Comparison of ENCODE assay signal across 17 cellular contexts in the genomic region with DNA sequence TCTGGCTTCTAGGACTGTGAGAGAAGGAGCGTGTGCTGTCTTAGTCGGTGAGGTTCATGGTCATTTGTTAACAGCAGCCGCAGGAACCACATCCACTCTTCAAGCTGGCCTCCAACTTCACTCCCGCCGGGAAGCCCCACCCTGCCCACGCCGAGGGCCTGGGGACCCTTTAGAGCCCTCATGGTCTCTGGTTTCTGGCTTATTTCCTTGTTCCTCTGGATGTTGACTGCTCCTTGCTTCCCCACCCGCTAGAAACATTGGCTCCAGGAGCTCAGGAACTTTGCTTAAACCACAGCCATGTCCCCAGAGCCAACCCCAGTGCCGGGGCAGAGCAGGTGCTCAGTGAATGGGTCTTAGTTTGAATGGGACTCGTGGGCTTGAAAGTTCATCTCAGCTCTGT. TPM values are rescaled to one million over a fixed set of nuclear protein-coding genes. Genes with fewer than 3 reads are reported as not detected.
"Had no signal": no experiment of that assay in that cellular context is flagged by ENCODE, and none has a peak within 500 bp of the region (broad histone marks: within the 10 kb centered on the region; RNA-seq: fewer than 3 reads in every experiment).

No MANE protein-coding gene starts in this region.

- ATAC-seq: activated CD4-positive, alpha-beta T cell treated with anti-CD3 and anti-CD28 coated beads for 36 hours; left colon; SK-N-SH treated with all-trans-retinoic acid at 6 μM for 48 hours had no signal

- H3K27me3 Mint-ChIP-seq: activated CD4-positive, alpha-beta T cell treated with anti-CD3 and anti-CD28 coated beads for 36 hours had no signal

- H3K27ac Mint-ChIP-seq: activated CD4-positive, alpha-beta memory T cell treated with anti-CD3 and anti-CD28 coated beads, Interleukin-2, amount 10 ng/mL, durations not matched to agents 7 days and 5 days; activated CD4-positive, alpha-beta T cell treated with anti-CD3 and anti-CD28 coated beads for 36 hours had no signal

- H3K4me3 Mint-ChIP-seq: activated CD4-positive, alpha-beta memory T cell treated with anti-CD3 and anti-CD28 coated beads, Interleukin-2, amount 10 ng/mL, durations not matched to agents 7 days and 5 days; activated CD4-positive, alpha-beta T cell treated with anti-CD3 and anti-CD28 coated beads for 36 hours; naive B cell had no signal

- H3K9me3 ChIP-seq: ascending aorta, neutrophil, testis, upper lobe of left lung had no signal

- H3K4me3 ChIP-seq: ascending aorta, breast epithelium, stomach, testis, upper lobe of left lung had no signal

- H3K9me3 Mint-ChIP-seq: activated CD4-positive, alpha-beta memory T cell treated with anti-CD3 and anti-CD28 coated beads, Interleukin-2, amount 10 ng/mL, durations not matched to agents 7 days and 5 days had no signal

- DNase-seq: activated CD4-positive, alpha-beta memory T cell treated with anti-CD3 and anti-CD28 coated beads, Interleukin-2, amount 10 ng/mL, durations not matched to agents 7 days and 5 days; activated CD4-positive, alpha-beta T cell treated with anti-CD3 and anti-CD28 coated beads for 36 hours; activated naive CD4-positive, alpha-beta T cell treated with Interleukin-2 at 50 U/mL for 16 hours; dermis blood vessel endothelial cell; mammary epithelial cell; naive B cell; stimulated activated CD4-positive, alpha-beta T cell treated with anti-CD3 and anti-CD28 coated beads, Interleukin-1b, Interleukin-23, amount 100 ng/mL, for 48 hours; stomach; testis had no signal

- H3K4me1 ChIP-seq: ascending aorta had no signal

- H3K27me3 ChIP-seq: ascending aorta, breast epithelium, neutrophil, testis, upper lobe of left lung had no signal

- H3K4me1 Mint-ChIP-seq: activated CD4-positive, alpha-beta memory T cell treated with anti-CD3 and anti-CD28 coated beads, Interleukin-2, amount 10 ng/mL, durations not matched to agents 7 days and 5 days; activated CD4-positive, alpha-beta T cell treated with anti-CD3 and anti-CD28 coated beads for 36 hours; naive B cell had no signal

- H3K27ac ChIP-seq: ascending aorta, neutrophil, testis, VCaP had no signal

- H3K36me3 ChIP-seq: ascending aorta, breast epithelium, stomach, upper lobe of left lung had no signal

RNA-seq across cellular contexts. Expression of a gene that starts 40.8 kb away (rescaled TPM):
- total RNA-seq: activated CD4-positive, alpha-beta memory T cell treated with anti-CD3 and anti-CD28 coated beads, Interleukin-2, amount 10 ng/mL, durations not matched to agents 7 days and 5 days; activated CD4-positive, alpha-beta T cell treated with anti-CD3 and anti-CD28 coated beads for 36 hours; mononuclear cell had no signal
